In the genomic region with DNA sequence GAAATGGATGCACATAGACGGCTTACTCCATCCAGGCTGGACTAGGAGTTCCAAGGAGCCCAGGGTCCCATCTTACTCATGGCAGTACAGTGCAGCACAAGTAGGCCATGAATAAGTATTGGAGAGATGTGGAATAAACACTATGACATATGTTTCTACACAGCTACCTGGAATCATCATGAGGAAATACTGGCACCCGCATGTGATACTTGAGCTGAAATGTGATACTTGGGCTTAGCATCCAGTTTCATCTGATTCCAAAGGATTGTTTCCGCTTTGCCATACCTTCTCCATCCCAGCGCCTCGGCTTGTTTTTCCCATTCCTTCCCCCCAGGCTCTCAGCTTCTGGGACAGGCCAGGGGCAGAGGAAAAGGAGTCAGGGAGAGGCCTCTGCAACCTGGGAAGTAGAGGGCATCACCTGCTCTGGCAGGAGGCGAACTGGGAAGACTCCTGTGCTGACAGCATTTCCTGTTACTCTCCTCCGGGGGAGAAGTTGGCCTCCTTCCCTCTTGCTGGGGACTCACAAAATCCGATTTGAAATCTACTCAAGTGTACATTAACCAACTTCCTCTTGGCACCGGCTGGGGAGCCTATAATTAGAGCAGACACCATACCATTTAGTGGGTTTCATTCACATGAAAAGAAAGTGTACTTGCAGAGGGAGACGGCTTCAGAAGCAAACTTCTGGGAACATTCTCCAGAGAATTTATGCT, we compare ENCODE assay signal across 12 cellular contexts.
DNase-seq lines count a peak whose midpoint lies in the region; TF ChIP-seq lines count a peak whose summit lies in the region.
"Had no signal": no experiment of that assay in that cellular context is flagged by ENCODE, and none has a peak within 500 bp of the region (broad histone marks: within the 10 kb centered on the region; RNA-seq: fewer than 3 reads in every experiment).

No MANE protein-coding gene starts in this region.

- H3K9me3 Mint-ChIP-seq in activated T-helper 1 cell treated with anti-CD3 and anti-CD28 coated beads, Interleukin-12 subunit alpha, Interleukin-12 subunit beta, Interleukin-2, Interleukin-4 antibody, amounts not matched to agents 30 ng/mL and 10 ng/mL and 1 ng/mL, durations not matched to agents 14 hours and 24 hours and 36 hours = no peaks in the 10 kb centered on the region
- H3K9me3 Mint-ChIP-seq: activated T-cell treated with anti-CD3 and anti-CD28 coated beads, Interleukin-2, amount 50 U/mL, for 24 hours; nephron had no signal

- peaks cover 7% of the 10 kb centered on the region for H3K4me1 Mint-ChIP-seq in activated T-helper 1 cell treated with anti-CD3 and anti-CD28 coated beads, Interleukin-12 subunit alpha, Interleukin-12 subunit beta, Interleukin-2, Interleukin-4 antibody, amounts not matched to agents 30 ng/mL and 10 ng/mL and 1 ng/mL, durations not matched to agents 14 hours and 24 hours and 36 hours (ENCODE audit: low read depth)

- H3K27me3 Mint-ChIP-seq in activated T-helper 1 cell treated with anti-CD3 and anti-CD28 coated beads, Interleukin-12 subunit alpha, Interleukin-12 subunit beta, Interleukin-2, Interleukin-4 antibody, amounts not matched to agents 30 ng/mL and 10 ng/mL and 1 ng/mL, durations not matched to agents 14 hours and 24 hours and 36 hours (ENCODE audit: insufficient read depth) = no peaks in the 10 kb centered on the region
- H3K27me3 Mint-ChIP-seq: activated T-cell treated with anti-CD3 and anti-CD28 coated beads, Interleukin-2, amount 50 U/mL, for 24 hours had no signal

- in situ Hi-C loops in brain microvascular endothelial cell (cut with HindIII; ENCODE audit: low pct_ligation_motif_present, low sequenced_read_pairs) = no loop called here

- peaks cover 36% of the 10 kb centered on the region for H3K4me1 ChIP-seq in SJCRH30

- H3K27me3 ChIP-seq in brain microvascular endothelial cell (replicated peaks) (no peaks in the 10 kb centered on the region), SJCRH30 (no peaks in the 10 kb centered on the region)

- no peaks in the 10 kb centered on the region for H3K36me3 ChIP-seq in brain microvascular endothelial cell (replicated peaks)
- H3K36me3 ChIP-seq in SJCRH30 = no peaks in the 10 kb centered on the region
- H3K36me3 ChIP-seq: thoracic aorta had no signal

- intact Hi-C loops in activated T-helper 1 cell treated with anti-CD3 and anti-CD28 coated beads, Interleukin-12 subunit alpha, Interleukin-12 subunit beta, Interleukin-2, Interleukin-4 antibody, amounts not matched to agents 30 ng/mL and 10 ng/mL and 1 ng/mL, durations not matched to agents 14 hours and 24 hours and 36 hours (cut with micrococcal nuclease) = no loop called here

- no peak overlapping the region for H3K4me3 Mint-ChIP-seq in activated T-helper 1 cell treated with anti-CD3 and anti-CD28 coated beads, Interleukin-12 subunit alpha, Interleukin-12 subunit beta, Interleukin-2, Interleukin-4 antibody, amounts not matched to agents 30 ng/mL and 10 ng/mL and 1 ng/mL, durations not matched to agents 14 hours and 24 hours and 36 hours
- H3K4me3 Mint-ChIP-seq: activated T-cell treated with anti-CD3 and anti-CD28 coated beads, Interleukin-2, amount 50 U/mL, for 24 hours; nephron had no signal

- TF ChIP-seq CTCF in brain microvascular endothelial cell (IDR thresholded peaks at IDR 0.05; ENCODE audit: low read depth, low read length, missing control alignments) = no peak

- no peaks in the 10 kb centered on the region for H3K36me3 Mint-ChIP-seq in activated T-helper 1 cell treated with anti-CD3 and anti-CD28 coated beads, Interleukin-12 subunit alpha, Interleukin-12 subunit beta, Interleukin-2, Interleukin-4 antibody, amounts not matched to agents 30 ng/mL and 10 ng/mL and 1 ng/mL, durations not matched to agents 14 hours and 24 hours and 36 hours (ENCODE audit: low read depth)

- DNase-seq in DMS153 treated with DMSO at 0.1 percent for 48 hours (lab: John Stamatoyannopoulos, UW; ENCODE audit: unreplicated experiment) (peak; percentile 28), Kasumi-1 (lab: John Stamatoyannopoulos, UW) (peak; percentile 51 to 52), NCI-H69 (lab: John Stamatoyannopoulos, UW) (peak; percentile 12), glomerular visceral epithelial cell (ENCODE audit: extremely low spot score) (peak; percentile 72), brain microvascular endothelial cell (no peak), NCI-H345 (lab: John Stamatoyannopoulos, UW) (no peak), SJCRH30 (no peak)
- no peak for DNase-seq in activated T-helper 1 cell treated with anti-CD3 and anti-CD28 coated beads, Interleukin-12 subunit alpha, Interleukin-12 subunit beta, Interleukin-2, Interleukin-4 antibody, amounts not matched to agents 30 ng/mL and 10 ng/mL and 1 ng/mL, durations not matched to agents 14 hours and 24 hours and 36 hours (ENCODE audit: low spot score)
- DNase-seq: activated T-cell treated with anti-CD3 and anti-CD28 coated beads, Interleukin-2, amount 50 U/mL, for 24 hours; left cardiac atrium had no signal

- H3K9me3 ChIP-seq in SJCRH30 (replicated peaks) = no peaks in the 10 kb centered on the region
- H3K9me3 ChIP-seq: thoracic aorta had no signal

- H3K27ac Mint-ChIP-seq in activated T-helper 1 cell treated with anti-CD3 and anti-CD28 coated beads, Interleukin-12 subunit alpha, Interleukin-12 subunit beta, Interleukin-2, Interleukin-4 antibody, amounts not matched to agents 30 ng/mL and 10 ng/mL and 1 ng/mL, durations not matched to agents 14 hours and 24 hours and 36 hours = no peak overlapping the region
- H3K27ac Mint-ChIP-seq: activated T-cell treated with anti-CD3 and anti-CD28 coated beads, Interleukin-2, amount 50 U/mL, for 24 hours; nephron had no signal

- H3K27ac ChIP-seq in brain microvascular endothelial cell = no peak overlapping the region
- no peak overlapping the region for H3K27ac ChIP-seq in SJCRH30
- H3K27ac ChIP-seq: thoracic aorta had no signal

- no peak overlapping the region for H3K4me3 ChIP-seq in brain microvascular endothelial cell (ENCODE audit: low read depth, low read length)
- H3K4me3 ChIP-seq in SJCRH30 = no peak overlapping the region
- H3K4me3 ChIP-seq: thoracic aorta had no signal

Comparison
In these comparisons a context has a peak if more than half of its experiments do, and no peak if none do; other contexts are left out.
1. DNase-seq: peak in DMS153 treated with DMSO at 0.1 percent for 48 hours (single experiment), Kasumi-1 (2 of 2), NCI-H69 (single experiment) and glomerular visceral epithelial cell (single experiment); none in brain microvascular endothelial cell (single experiment), NCI-H345 (single experiment), SJCRH30 (0 of 2) and activated T-helper 1 cell treated with anti-CD3 and anti-CD28 coated beads, Interleukin-12 subunit alpha, Interleukin-12 subunit beta, Interleukin-2, Interleukin-4 antibody, amounts not matched to agents 30 ng/mL and 10 ng/mL and 1 ng/mL, durations not matched to agents 14 hours and 24 hours and 36 hours (single experiment).